In the genomic region with DNA sequence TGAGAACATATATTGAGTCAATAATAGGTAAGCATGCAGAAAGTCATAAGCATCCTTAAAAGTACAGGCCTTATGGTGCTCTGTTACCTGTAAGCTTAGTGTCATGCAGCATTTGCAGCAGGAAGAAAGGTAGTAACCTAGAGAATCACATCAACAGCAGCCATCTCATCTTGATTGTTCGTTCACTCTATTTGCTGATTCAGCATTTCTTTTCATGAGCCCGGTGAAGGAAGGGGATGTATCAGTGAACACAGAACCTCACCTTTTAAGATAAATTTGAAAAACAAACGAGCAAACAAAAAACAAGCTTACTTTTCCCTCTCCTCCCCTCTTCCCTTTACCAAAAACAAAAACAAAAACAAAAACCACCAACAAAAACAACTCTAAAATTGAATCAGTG, we compare ENCODE assay signal across 24 cellular contexts.
DNase-seq lines count a peak whose midpoint lies in the region; ATAC-seq, FAIRE-seq and TF ChIP-seq lines count a peak whose summit lies in the region.
"Had no signal": no experiment of that assay in that cellular context is flagged by ENCODE, and none has a peak within 500 bp of the region (broad histone marks: within the 10 kb centered on the region; RNA-seq: fewer than 3 reads in every experiment).

No MANE protein-coding gene starts in this region.

- H3K9me3 ChIP-seq in ascending aorta (no peaks in the 10 kb centered on the region), esophagus squamous epithelium (no peaks in the 10 kb centered on the region), ovary (no peaks in the 10 kb centered on the region), tibial artery (no peaks in the 10 kb centered on the region)
- H3K9me3 ChIP-seq: neutrophil, prostate gland, SK-N-SH had no signal

- no peak for TF ChIP-seq EP300 in ovary (IDR thresholded peaks at IDR 0.05)

- H3K27ac ChIP-seq in ascending aorta (peak overlapping the region; percentile 67 to 77), esophagus squamous epithelium (peak overlapping the region in 1 of 4 donors; percentile 31), ovary (no peak overlapping the region), tibial artery (peak overlapping the region; percentile 65 to 71)
- H3K27ac ChIP-seq: neutrophil, prostate gland had no signal

- intact Hi-C loops in ascending aorta (cut with DNase I) (loop anchor here (2.0 to 5.0 kb wide), 3 partner anchors 126 to 337 kb away; a partner anchor contains a TSS), esophagus squamous epithelium (cut with DNase I) (no loop called here), ovary (cut with DNase I) (no loop called here), tibial artery (cut with DNase I; ENCODE audit: low total_unique reads) (loop anchor here (10.0 kb wide), 2 partner anchors 126 to 226 kb away; a partner anchor contains a TSS)

- no peaks in the 10 kb centered on the region for H3K36me3 ChIP-seq in ascending aorta
- H3K36me3 ChIP-seq in esophagus squamous epithelium = peaks cover 0 to 4% (median 0%) of the 10 kb centered on the region in 3 donors
- no peaks in the 10 kb centered on the region for H3K36me3 ChIP-seq in ovary
- no peaks in the 10 kb centered on the region for H3K36me3 ChIP-seq in tibial artery
- H3K36me3 ChIP-seq: neutrophil, prostate gland had no signal

- TF ChIP-seq POLR2A in esophagus squamous epithelium (IDR thresholded peaks at IDR 0.05) (no peak), ovary (IDR thresholded peaks at IDR 0.05) (no peak), H54 (IDR thresholded peaks at IDR 0.05; ENCODE audit: low read depth, low read length) (no peak)

- H3K4me1 ChIP-seq in ascending aorta = peaks cover 0 to 20% of the 10 kb centered on the region in 2 donors
- H3K4me1 ChIP-seq in esophagus squamous epithelium = peaks cover 0 to 10% (median 0%) of the 10 kb centered on the region in 3 donors
- no peaks in the 10 kb centered on the region for H3K4me1 ChIP-seq in ovary (ENCODE audit: insufficient read depth)
- H3K4me1 ChIP-seq in tibial artery = peaks cover 0 to 68% (median 17%) of the 10 kb centered on the region in 4 donors
- H3K4me1 ChIP-seq: prostate gland had no signal

- DNase-seq in ascending aorta (ENCODE audit: low spot score in 2 of 2) (no peak), esophagus squamous epithelium (lab: John Stamatoyannopoulos, UW) (no peak), ovary (no peak), tibial artery (no peak), H54 (ENCODE audit: insufficient read length, low spot score) (no peak), NCI-H345 treated with DMSO at 0.1 percent for 48 hours (lab: John Stamatoyannopoulos, UW; ENCODE audit: unreplicated experiment) (no peak)
- DNase-seq: activated CD4-positive, alpha-beta T cell treated with anti-CD3 and anti-CD28 coated beads for 1 hour; activated CD8-positive, alpha-beta T cell treated with anti-CD3 and anti-CD28 coated beads for 36 hours; activated effector memory CD4-positive, alpha-beta T cell treated with Interleukin-2 at 50 U/mL for 16 hours; Calu3; dermis blood vessel endothelial cell; DMS79 treated with DMSO at 0.1 percent for 48 hours; Karpas-422; kidney; NCI-H146; SK-N-SH; small intestine; stimulated activated CD4-positive, alpha-beta T cell treated with anti-CD3 and anti-CD28 coated beads, Interleukin-1b, Interleukin-23, amount 100 ng/mL, for 48 hours; stimulated activated CD8-positive, alpha-beta memory T cell treated with anti-CD3 and anti-CD28 coated beads, Interleukin-4, amount 100 ng/mL, for 48 hours; stimulated activated naive CD8-positive, alpha-beta T cell treated with anti-CD3 and anti-CD28 coated beads, Interleukin-15, amount 100 ng/mL, for 72 hours; T-helper 17 cell had no signal

- no peaks in the 10 kb centered on the region for H3K27me3 ChIP-seq in ascending aorta
- H3K27me3 ChIP-seq in esophagus squamous epithelium = no peaks in the 10 kb centered on the region
- no peaks in the 10 kb centered on the region for H3K27me3 ChIP-seq in ovary
- no peaks in the 10 kb centered on the region for H3K27me3 ChIP-seq in tibial artery
- H3K27me3 ChIP-seq: neutrophil had no signal

- WGBS in esophagus squamous epithelium, 2 donors = 66 to 68% methylated on average over 3 of the region's 3 CpGs
- WGBS in ovary, 3 donors = 64 to 66% (median 66%) methylated on average over 3 of the region's 3 CpGs

- no peak for ATAC-seq in GM18498 (IDR thresholded peaks at IDR 0.05; ENCODE audit: unreplicated experiment)
- ATAC-seq: activated CD8-positive, alpha-beta T cell treated with anti-CD3 and anti-CD28 coated beads for 36 hours; stimulated activated naive CD8-positive, alpha-beta T cell treated with anti-CD3 and anti-CD28 coated beads, Interleukin-15, amount 100 ng/mL, for 72 hours; T-helper 17 cell had no signal

- H3K4me3 ChIP-seq in ascending aorta (peak overlapping the region; percentile 27 to 55), esophagus squamous epithelium (peak overlapping the region in 3 of 4 donors; percentile 0 to 13 (median 10)), ovary (peak overlapping the region; percentile 2), tibial artery (peak overlapping the region; percentile 41 to 46)
- H3K4me3 ChIP-seq: prostate gland had no signal

- TF ChIP-seq CTCF in ascending aorta (IDR thresholded peaks at IDR 0.05) (no peak), esophagus squamous epithelium (IDR thresholded peaks at IDR 0.05) (no peak), ovary (IDR thresholded peaks at IDR 0.05) (no peak), tibial artery (IDR thresholded peaks at IDR 0.05) (no peak)

- no peak for FAIRE-seq in H54 (lab: Jason Lieb, UNC)

Comparison
In these comparisons a context has a peak if more than half of its experiments do, and no peak if none do; other contexts are left out.
1. H3K27ac ChIP-seq: peak in ascending aorta (2 of 2) and tibial artery (2 of 2); none in ovary (0 of 2).
2. intact Hi-C loops: an anchor here in ascending aorta (2.0 to 5.0 kb wide) and tibial artery (10.0 kb wide); none called in esophagus squamous epithelium and ovary.
3. Peak in every context shown above with its lines, with median percentiles within 50 percentile points of each other: H3K4me3 ChIP-seq.